Comparison of ENCODE assay signal across 21 cellular contexts in genomic region chr3:65348596-65348995, GRCh38.
DNase-seq lines count a peak whose midpoint lies in the region; ATAC-seq and TF ChIP-seq lines count a peak whose summit lies in the region.
"Had no signal": no experiment of that assay in that cellular context is flagged by ENCODE, and none has a peak within 500 bp of the region (broad histone marks: within the 10 kb centered on the region; RNA-seq: fewer than 3 reads in every experiment).

No MANE protein-coding gene starts in this region.

- H3K9me3 ChIP-seq in GM23248 (ENCODE audit: low read depth) (no peaks in the 10 kb centered on the region), adipocyte (ENCODE audit: control insufficient read depth, low read length) (no peaks in the 10 kb centered on the region), colonic mucosa (no peaks in the 10 kb centered on the region)

- 40 to 47% methylated on average over 3 of the region's 3 CpGs for WGBS in GM23248 (ENCODE audit: low coverage in 1 of 2, low lambda C conversion rate in 2 of 2, missing lambda C conversion rate in 2 of 2), 2 experiments

- H3K9ac ChIP-seq in GM23248 (no peak overlapping the region), adipocyte (ENCODE audit: low read length) (peak overlapping the region; percentile 36), colonic mucosa (ENCODE audit: low read depth in 2 of 2, low read length in 2 of 2) (no peak overlapping the region)
- H3K9ac ChIP-seq: neural progenitor cell had no signal

- H3K27ac ChIP-seq in GM23248 (no peak overlapping the region), colonic mucosa (no peak overlapping the region)
- H3K27ac ChIP-seq: foreskin keratinocyte, neural progenitor cell had no signal

- H3K36me3 ChIP-seq in GM23248 (ENCODE audit: low read depth): no peaks in the 10 kb centered on the region
- H3K36me3 ChIP-seq in adipocyte (ENCODE audit: control insufficient read depth, insufficient read depth, low read length, severe bottlenecking): no peaks in the 10 kb centered on the region
- H3K36me3 ChIP-seq in colonic mucosa: no peaks in the 10 kb centered on the region
- H3K36me3 ChIP-seq: neural progenitor cell had no signal

- no peak overlapping the region for H3K4me3 ChIP-seq in GM23248
- peak overlapping the region; percentile 3 for H3K4me3 ChIP-seq in adipocyte (ENCODE audit: low read length)
- H3K4me3 ChIP-seq in fibroblast of pulmonary artery (replicated peaks; ENCODE audit: low read depth, low read length): no peak overlapping the region
- no peak overlapping the region for H3K4me3 ChIP-seq in colonic mucosa
- H3K4me3 ChIP-seq: neural progenitor cell had no signal

- no peak overlapping the region for H2AFZ ChIP-seq in GM23248
- H2AFZ ChIP-seq: neural progenitor cell had no signal

- peaks cover 7% of the 10 kb centered on the region; the same call in 1 of the 2 replicates for H3F3A ChIP-seq in GM23248 (ENCODE audit: insufficient read depth)

- in situ Hi-C loops in GM23248 (cut with MboI): no loop called here

- intact Hi-C loops in colonic mucosa (cut with DNase I): loop anchor here (10.0 kb wide), 1 partner anchor 386 kb away; no protein-coding TSS in a partner anchor

- H4K20me1 ChIP-seq in GM23248 (ENCODE audit: insufficient read depth): no peaks in the 10 kb centered on the region

- peak; percentile 61 for DNase-seq in GM23248
- peak; percentile 91 for DNase-seq in adipocyte (ENCODE audit: low read depth)
- peak; percentile 46 for DNase-seq in fibroblast of pulmonary artery (ENCODE audit: low read depth)
- DNase-seq in smooth muscle cell of the brain vasculature (ENCODE audit: low read depth, low spot score): peak; percentile 64
- no peak for DNase-seq in DMS79 treated with DMSO at 0.1 percent for 48 hours (lab: John Stamatoyannopoulos, UW)
- no peak for DNase-seq in colonic mucosa
- DNase-seq: activated naive CD8-positive, alpha-beta T cell treated with anti-CD3 and anti-CD28 coated beads, Interleukin-2, amount 10 ng/mL, durations not matched to agents 7 days and 5 days; caudate nucleus; CD4-positive, alpha-beta memory T cell; effector CD8-positive, alpha-beta T cell; foreskin keratinocyte; KBM-7; midbrain; NCI-H1092; NCI-H2081 treated with DMSO at 0.1 percent for 48 hours; NCI-H510A; SIG-M5; T-helper 2 cell had no signal

- no peaks in the 10 kb centered on the region for H3K79me2 ChIP-seq in GM23248 (ENCODE audit: insufficient read depth)

- no peak for ATAC-seq in GM19397 (IDR thresholded peaks at IDR 0.05; ENCODE audit: unreplicated experiment)
- ATAC-seq: foreskin keratinocyte, HCT116 had no signal

- no peak overlapping the region for H3K4me2 ChIP-seq in GM23248 (ENCODE audit: unreplicated experiment)
- H3K4me2 ChIP-seq: neural progenitor cell had no signal

- H3K27me3 ChIP-seq in GM23248 (replicated peaks; ENCODE audit: insufficient read depth) (no peaks in the 10 kb centered on the region), adipocyte (replicated peaks; ENCODE audit: control insufficient read depth, insufficient read depth, low read length) (no peaks in the 10 kb centered on the region), colonic mucosa (no peaks in the 10 kb centered on the region)
- H3K27me3 ChIP-seq: foreskin keratinocyte, neural progenitor cell had no signal

- H3K4me1 ChIP-seq in GM23248 (ENCODE audit: insufficient read depth) (no peaks in the 10 kb centered on the region), adipocyte (ENCODE audit: control insufficient read depth, insufficient read depth, low read length) (peaks cover 36% of the 10 kb centered on the region), colonic mucosa (no peaks in the 10 kb centered on the region)
- H3K4me1 ChIP-seq: foreskin keratinocyte had no signal

- TF ChIP-seq CTCF in fibroblast of pulmonary artery (IDR thresholded peaks at IDR 0.05; ENCODE audit: low read length, missing control alignments): no peak
- TF ChIP-seq CTCF in colonic mucosa (IDR thresholded peaks at IDR 0.05): no peak

- no peaks in the 10 kb centered on the region for H3K9me2 ChIP-seq in GM23248 (ENCODE audit: insufficient read depth)

Comparison
In these comparisons a context has a peak if more than half of its experiments do, and no peak if none do; other contexts are left out.
1. DNase-seq: peak in GM23248 (single experiment), adipocyte (single experiment), fibroblast of pulmonary artery (single experiment) and smooth muscle cell of the brain vasculature (single experiment); none in DMS79 treated with DMSO at 0.1 percent for 48 hours (single experiment) and colonic mucosa (single experiment).